Comparison of ENCODE assay signal across 2 cellular contexts in the genomic region with DNA sequence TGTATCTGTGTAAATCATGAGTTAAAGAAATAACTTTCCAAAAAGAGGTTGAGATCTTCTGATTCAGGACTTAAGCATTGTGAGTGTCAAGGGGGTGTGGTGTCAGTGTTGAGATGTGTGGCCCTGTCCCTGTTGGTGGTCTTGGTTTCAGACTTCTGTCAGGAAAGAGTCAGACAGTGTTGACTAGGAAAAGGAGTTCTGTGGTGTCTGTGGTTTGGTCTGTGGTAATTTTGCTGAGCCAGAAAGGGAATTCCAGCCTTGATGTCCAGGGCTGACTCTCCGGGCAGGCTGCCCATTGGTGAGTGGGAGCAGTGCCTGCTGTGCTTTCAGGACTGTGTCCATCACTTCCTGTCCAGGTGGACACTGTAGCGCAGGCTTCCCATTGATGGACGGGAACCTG.
TF ChIP-seq lines count a peak whose summit lies in the region.

No MANE protein-coding gene starts in this region.

TF ChIP-seq in A549, 52 proteins besides CTCF, POLR2A, EP300 and RAD21 (continued from another document):
- no peak for TF ChIP-seq MYC (IDR thresholded peaks at IDR 0.05; ENCODE audit: borderline replicate concordance, low read length)
- TF ChIP-seq, protein P1, sequence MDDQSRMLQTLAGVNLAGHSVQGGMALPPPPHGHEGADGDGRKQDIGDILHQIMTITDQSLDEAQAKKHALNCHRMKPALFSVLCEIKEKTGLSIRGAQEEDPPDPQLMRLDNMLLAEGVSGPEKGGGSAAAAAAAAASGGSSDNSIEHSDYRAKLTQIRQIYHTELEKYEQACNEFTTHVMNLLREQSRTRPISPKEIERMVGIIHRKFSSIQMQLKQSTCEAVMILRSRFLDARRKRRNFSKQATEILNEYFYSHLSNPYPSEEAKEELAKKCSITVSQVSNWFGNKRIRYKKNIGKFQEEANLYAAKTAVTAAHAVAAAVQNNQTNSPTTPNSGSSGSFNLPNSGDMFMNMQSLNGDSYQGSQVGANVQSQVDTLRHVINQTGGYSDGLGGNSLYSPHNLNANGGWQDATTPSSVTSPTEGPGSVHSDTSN (IDR thresholded peaks at IDR 0.05): no peak
- 0 out of 2 replicates have a peak, but pooled peaks have one; percentile 21 for TF ChIP-seq FOSL2 (IDR thresholded peaks at IDR 0.05)
- no peak for TF ChIP-seq FOSL2 (CRISPR knock-in tag; IDR thresholded peaks at IDR 0.05)
- TF ChIP-seq SMC3 (IDR thresholded peaks at IDR 0.05): peak; percentile 28; the same call in 1 of the 3 replicates
- peak; percentile 65; the same call in 1 of the 2 replicates for TF ChIP-seq GATA3 (IDR thresholded peaks at IDR 0.05; ENCODE audit: borderline replicate concordance)
- peak in 1 of 2 experiments; percentile 81; a peak in 3 of 5 replicates for TF ChIP-seq JUN (IDR thresholded peaks at IDR 0.05)
- peak; percentile 84 for TF ChIP-seq JUNB (IDR thresholded peaks at IDR 0.05)
- TF ChIP-seq, protein P2, sequence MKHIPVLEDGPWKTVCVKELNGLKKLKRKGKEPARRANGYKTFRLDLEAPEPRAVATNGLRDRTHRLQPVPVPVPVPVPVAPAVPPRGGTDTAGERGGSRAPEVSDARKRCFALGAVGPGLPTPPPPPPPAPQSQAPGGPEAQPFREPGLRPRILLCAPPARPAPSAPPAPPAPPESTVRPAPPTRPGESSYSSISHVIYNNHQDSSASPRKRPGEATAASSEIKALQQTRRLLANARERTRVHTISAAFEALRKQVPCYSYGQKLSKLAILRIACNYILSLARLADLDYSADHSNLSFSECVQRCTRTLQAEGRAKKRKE (CRISPR knock-in tag; IDR thresholded peaks at IDR 0.05; ENCODE audit: low read depth): no peak
- no peak for TF ChIP-seq CHD4 (IDR thresholded peaks at IDR 0.05; ENCODE audit: borderline replicate concordance)
- no peak for TF ChIP-seq NPAS2 (CRISPR knock-in tag; IDR thresholded peaks at IDR 0.05; ENCODE audit: borderline replicate concordance)
- no peak for TF ChIP-seq TFCP2L1 (CRISPR knock-in tag; IDR thresholded peaks at IDR 0.05)
- TF ChIP-seq POLR2AphosphoS2 (conservative IDR thresholded peaks at IDR 0.05; ENCODE audit: low read length): no peak
- TF ChIP-seq PHF8 (IDR thresholded peaks at IDR 0.05; ENCODE audit: borderline replicate concordance, low read depth): no peak
- TF ChIP-seq, protein P3, sequence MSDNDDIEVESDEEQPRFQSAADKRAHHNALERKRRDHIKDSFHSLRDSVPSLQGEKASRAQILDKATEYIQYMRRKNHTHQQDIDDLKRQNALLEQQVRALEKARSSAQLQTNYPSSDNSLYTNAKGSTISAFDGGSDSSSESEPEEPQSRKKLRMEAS (IDR thresholded peaks at IDR 0.05): peak; percentile 19; the same call in 1 of the 2 replicates
TF ChIP-seq in A549: peak in this region for 7.

TF ChIP-seq in HEK293T, 16 proteins besides CTCF, POLR2A, EP300 and RAD21 (continued from another document):
- TF ChIP-seq BHLHE40 (IDR thresholded peaks at IDR 0.05; ENCODE audit: borderline replicate concordance) (no peak), ZNF384 (IDR thresholded peaks at IDR 0.05) (no peak), NFRKB (IDR thresholded peaks at IDR 0.05) (no peak), ARNT (IDR thresholded peaks at IDR 0.05) (no peak), CTBP1 (IDR thresholded peaks at IDR 0.05; ENCODE audit: borderline replicate concordance) (no peak), SUZ12 (IDR thresholded peaks at IDR 0.05) (no peak), SP1 (IDR thresholded peaks at IDR 0.05) (no peak), FOXK2 (IDR thresholded peaks at IDR 0.05) (no peak), TARDBP (IDR thresholded peaks at IDR 0.05) (no peak), ELF4 (IDR thresholded peaks at IDR 0.05) (no peak), LEF1 (IDR thresholded peaks at IDR 0.05; ENCODE audit: borderline replicate concordance) (no peak), FOXA1 (IDR thresholded peaks at IDR 0.05) (no peak), HDGF (IDR thresholded peaks at IDR 0.05; ENCODE audit: borderline replicate concordance) (no peak), FOXM1 (IDR thresholded peaks at IDR 0.05; ENCODE audit: borderline replicate concordance) (no peak)
- TF ChIP-seq, protein P4, sequence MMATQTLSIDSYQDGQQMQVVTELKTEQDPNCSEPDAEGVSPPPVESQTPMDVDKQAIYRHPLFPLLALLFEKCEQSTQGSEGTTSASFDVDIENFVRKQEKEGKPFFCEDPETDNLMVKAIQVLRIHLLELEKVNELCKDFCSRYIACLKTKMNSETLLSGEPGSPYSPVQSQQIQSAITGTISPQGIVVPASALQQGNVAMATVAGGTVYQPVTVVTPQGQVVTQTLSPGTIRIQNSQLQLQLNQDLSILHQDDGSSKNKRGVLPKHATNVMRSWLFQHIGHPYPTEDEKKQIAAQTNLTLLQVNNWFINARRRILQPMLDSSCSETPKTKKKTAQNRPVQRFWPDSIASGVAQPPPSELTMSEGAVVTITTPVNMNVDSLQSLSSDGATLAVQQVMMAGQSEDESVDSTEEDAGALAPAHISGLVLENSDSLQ (IDR thresholded peaks at IDR 0.05): no peak
